Comparison of ENCODE assay signal across 21 cellular contexts in genomic region chr10:61921143-61921542, GRCh38. TPM values are rescaled to one million over a fixed set of nuclear protein-coding genes. Genes with fewer than 3 reads are reported as not detected.
DNase-seq lines count a peak whose midpoint lies in the region; ATAC-seq and TF ChIP-seq lines count a peak whose summit lies in the region.
"Had no signal": no experiment of that assay in that cellular context is flagged by ENCODE, and none has a peak within 500 bp of the region (broad histone marks: within the 10 kb centered on the region; RNA-seq: fewer than 3 reads in every experiment).

No MANE protein-coding gene starts in this region.

- peaks cover 38 to 74% (median 50%) of the 10 kb centered on the region in 4 donors for H3K4me1 Mint-ChIP-seq in CD4-positive, alpha-beta memory T cell
- H3K4me1 Mint-ChIP-seq in activated T-helper 1 cell treated with anti-CD3 and anti-CD28 coated beads, Interleukin-12 subunit alpha, Interleukin-12 subunit beta, Interleukin-2, Interleukin-4 antibody, amounts not matched to agents 30 ng/mL and 10 ng/mL and 1 ng/mL, durations not matched to agents 14 hours and 24 hours and 36 hours (ENCODE audit: low read depth), result peaks cover 65% of the 10 kb centered on the region
- peaks cover 10% of the 10 kb centered on the region for H3K4me1 Mint-ChIP-seq in endodermal cell

- WGBS in endodermal cell (ENCODE audit: insufficient coverage in 1 of 2, insufficient read length in 1 of 2), 2 experiments, result 94 to 100% methylated on average over 1 of the region's 2 CpGs

- no peaks in the 10 kb centered on the region for H3K27me3 Mint-ChIP-seq in CD4-positive, alpha-beta memory T cell
- H3K27me3 Mint-ChIP-seq in activated T-helper 1 cell treated with anti-CD3 and anti-CD28 coated beads, Interleukin-12 subunit alpha, Interleukin-12 subunit beta, Interleukin-2, Interleukin-4 antibody, amounts not matched to agents 30 ng/mL and 10 ng/mL and 1 ng/mL, durations not matched to agents 14 hours and 24 hours and 36 hours (ENCODE audit: insufficient read depth), result no peaks in the 10 kb centered on the region
- H3K27me3 Mint-ChIP-seq in endodermal cell (ENCODE audit: insufficient read depth), result peaks cover 12% of the 10 kb centered on the region
- H3K27me3 Mint-ChIP-seq: effector memory CD8-positive, alpha-beta T cell had no signal

- no peak overlapping the region for H3K27ac ChIP-seq in CD4-positive, alpha-beta memory T cell (ENCODE audit: low read depth, low read length)
- H3K27ac ChIP-seq in dorsolateral prefrontal cortex (no peak overlapping the region), endodermal cell (ENCODE audit: low read depth, low read length) (no peak overlapping the region)
- H3K27ac ChIP-seq: hepatocyte, HL-60, neutrophil had no signal

- peaks cover 47% of the 10 kb centered on the region for H3K4me1 ChIP-seq in CD4-positive, alpha-beta memory T cell (ENCODE audit: insufficient read depth, low read length)
- H3K4me1 ChIP-seq in endodermal cell (ENCODE audit: control insufficient read depth, insufficient read depth, low read length), result no peaks in the 10 kb centered on the region

- intact Hi-C loops in CD4-positive, alpha-beta memory T cell (cut with micrococcal nuclease), result no loop called here
- intact Hi-C loops in activated T-helper 1 cell treated with anti-CD3 and anti-CD28 coated beads, Interleukin-12 subunit alpha, Interleukin-12 subunit beta, Interleukin-2, Interleukin-4 antibody, amounts not matched to agents 30 ng/mL and 10 ng/mL and 1 ng/mL, durations not matched to agents 14 hours and 24 hours and 36 hours (cut with micrococcal nuclease), result no loop called here
- intact Hi-C loops in dorsolateral prefrontal cortex (cut with DNase I), result no loop called here

- peaks cover 48 to 61% of the 10 kb centered on the region in 2 donors for H3K36me3 Mint-ChIP-seq in CD4-positive, alpha-beta memory T cell
- peaks cover 72% of the 10 kb centered on the region for H3K36me3 Mint-ChIP-seq in activated T-helper 1 cell treated with anti-CD3 and anti-CD28 coated beads, Interleukin-12 subunit alpha, Interleukin-12 subunit beta, Interleukin-2, Interleukin-4 antibody, amounts not matched to agents 30 ng/mL and 10 ng/mL and 1 ng/mL, durations not matched to agents 14 hours and 24 hours and 36 hours (ENCODE audit: low read depth)
- peaks cover 2% of the 10 kb centered on the region for H3K36me3 Mint-ChIP-seq in endodermal cell (ENCODE audit: low read depth)

- no peak for DNase-seq in CD4-positive, alpha-beta memory T cell
- no peak for DNase-seq in activated T-helper 1 cell treated with anti-CD3 and anti-CD28 coated beads, Interleukin-12 subunit alpha, Interleukin-12 subunit beta, Interleukin-2, Interleukin-4 antibody, amounts not matched to agents 30 ng/mL and 10 ng/mL and 1 ng/mL, durations not matched to agents 14 hours and 24 hours and 36 hours (ENCODE audit: low spot score)
- no peak for DNase-seq in SIG-M5 treated with dmso at 0.1 percent for 504 hours (lab: John Stamatoyannopoulos, UW; ENCODE audit: unreplicated experiment)
- no peak for DNase-seq in NCI-H2171 (lab: John Stamatoyannopoulos, UW)
- no peak for DNase-seq in dorsolateral prefrontal cortex
- no peak for DNase-seq in endodermal cell
- DNase-seq: activated CD8-positive, alpha-beta T cell treated with anti-CD3 and anti-CD28 coated beads, Interleukin-2, amount 10 ng/mL, durations not matched to agents 7 days and 5 days; central memory CD4-positive, alpha-beta T cell; effector memory CD8-positive, alpha-beta T cell; GF-D8; KBM-7; NCI-H1048; NCI-H774; SK-N-SH; substantia nigra had no signal

- no peaks in the 10 kb centered on the region for H3K9me3 ChIP-seq in CD4-positive, alpha-beta memory T cell (ENCODE audit: control insufficient read depth in 1 of 2, low read length in 2 of 2)
- no peaks in the 10 kb centered on the region for H3K9me3 ChIP-seq in endodermal cell (ENCODE audit: control insufficient read depth, low read length)
- H3K9me3 ChIP-seq: neutrophil, SK-N-SH had no signal

- peaks cover 0 to 10% (median 6%) of the 10 kb centered on the region in 8 donors for H3K9me3 Mint-ChIP-seq in CD4-positive, alpha-beta memory T cell
- H3K9me3 Mint-ChIP-seq in activated T-helper 1 cell treated with anti-CD3 and anti-CD28 coated beads, Interleukin-12 subunit alpha, Interleukin-12 subunit beta, Interleukin-2, Interleukin-4 antibody, amounts not matched to agents 30 ng/mL and 10 ng/mL and 1 ng/mL, durations not matched to agents 14 hours and 24 hours and 36 hours, result peaks cover 9% of the 10 kb centered on the region
- peaks cover 10% of the 10 kb centered on the region for H3K9me3 Mint-ChIP-seq in endodermal cell

- no peaks in the 10 kb centered on the region for H3K27me3 ChIP-seq in CD4-positive, alpha-beta memory T cell (ENCODE audit: insufficient read depth, low read length)
- no peaks in the 10 kb centered on the region for H3K27me3 ChIP-seq in dorsolateral prefrontal cortex
- no peaks in the 10 kb centered on the region for H3K27me3 ChIP-seq in endodermal cell (ENCODE audit: control insufficient read depth, insufficient read depth, low read length, poor library complexity, severe bottlenecking)
- H3K27me3 ChIP-seq: hepatocyte, neutrophil had no signal

- POLR2A ChIA-PET in CD4-positive, alpha-beta memory T cell (lab: Charles Lee; ENCODE audit: partially characterized antibody), result interaction anchor here (0.9 to 2.3 kb wide), 2 partner anchors 18 to 21 kb away, joined by 3 to 7 read pairs; no protein-coding TSS in a partner anchor

- H3K4me3 Mint-ChIP-seq in CD4-positive, alpha-beta memory T cell, result no peak overlapping the region
- no peak overlapping the region for H3K4me3 Mint-ChIP-seq in activated T-helper 1 cell treated with anti-CD3 and anti-CD28 coated beads, Interleukin-12 subunit alpha, Interleukin-12 subunit beta, Interleukin-2, Interleukin-4 antibody, amounts not matched to agents 30 ng/mL and 10 ng/mL and 1 ng/mL, durations not matched to agents 14 hours and 24 hours and 36 hours
- H3K4me3 Mint-ChIP-seq in endodermal cell, result no peak overlapping the region
- H3K4me3 Mint-ChIP-seq: activated CD8-positive, alpha-beta T cell treated with anti-CD3 and anti-CD28 coated beads, Interleukin-2, amount 10 ng/mL, durations not matched to agents 7 days and 5 days; effector memory CD8-positive, alpha-beta T cell had no signal

- CTCF ChIA-PET in CD4-positive, alpha-beta memory T cell (lab: Charles Lee; ENCODE audit: partially characterized antibody), result no interaction called here

- no peak overlapping the region for H3K4me3 ChIP-seq in CD4-positive, alpha-beta memory T cell (ENCODE audit: low read length in 2 of 2)
- no peak overlapping the region for H3K4me3 ChIP-seq in dorsolateral prefrontal cortex
- no peak overlapping the region for H3K4me3 ChIP-seq in endodermal cell (ENCODE audit: low read length)
- H3K4me3 ChIP-seq: hepatocyte had no signal

- no peak for TF ChIP-seq CTCF in dorsolateral prefrontal cortex (IDR thresholded peaks at IDR 0.05 in 54 of 56, conservative IDR thresholded peaks at IDR 0.05 in 2 of 56; ENCODE audit: low read depth in 1 of 56, partially characterized antibody in 56 of 56)
- TF ChIP-seq CTCF in endodermal cell (conservative IDR thresholded peaks at IDR 0.05), result no peak

- no peak overlapping the region for H3K9ac ChIP-seq in endodermal cell (ENCODE audit: extremely low read depth, low read length, poor library complexity, severe bottlenecking)
- H3K9ac ChIP-seq: SK-N-SH had no signal

- peak overlapping the region in 4 of 7 donors; percentile 8 to 52 (median 48) for H3K27ac Mint-ChIP-seq in CD4-positive, alpha-beta memory T cell
- H3K27ac Mint-ChIP-seq in activated T-helper 1 cell treated with anti-CD3 and anti-CD28 coated beads, Interleukin-12 subunit alpha, Interleukin-12 subunit beta, Interleukin-2, Interleukin-4 antibody, amounts not matched to agents 30 ng/mL and 10 ng/mL and 1 ng/mL, durations not matched to agents 14 hours and 24 hours and 36 hours, result peak overlapping the region; percentile 54
- H3K27ac Mint-ChIP-seq in endodermal cell, result no peak overlapping the region
- H3K27ac Mint-ChIP-seq: activated CD8-positive, alpha-beta T cell treated with anti-CD3 and anti-CD28 coated beads, Interleukin-2, amount 10 ng/mL, durations not matched to agents 7 days and 5 days; effector memory CD8-positive, alpha-beta T cell had no signal

- H3K36me3 ChIP-seq in CD4-positive, alpha-beta memory T cell (ENCODE audit: insufficient read depth, low read length), result peaks cover 13% of the 10 kb centered on the region
- no peaks in the 10 kb centered on the region for H3K36me3 ChIP-seq in endodermal cell (ENCODE audit: control insufficient read depth, insufficient read depth, low read length)
- H3K36me3 ChIP-seq: neutrophil had no signal

- peak; percentile 93 for ATAC-seq in GM19372 (IDR thresholded peaks at IDR 0.05; ENCODE audit: low read depth, unreplicated experiment)
- peak; percentile 90 for ATAC-seq in HG02884 (IDR thresholded peaks at IDR 0.05; ENCODE audit: unreplicated experiment)
- ATAC-seq: activated CD8-positive, alpha-beta T cell treated with anti-CD3 and anti-CD28 coated beads, Interleukin-2, amount 10 ng/mL, durations not matched to agents 7 days and 5 days; effector memory CD8-positive, alpha-beta T cell; sciatic nerve had no signal

RNA-seq across cellular contexts. Expression of gene ARID5B, which starts 19.6 kb away (rescaled TPM):
- total RNA-seq in CD4-positive, alpha-beta memory T cell, result 10 to 100 TPM; 41.9 TPM
- 10 to 100 TPM; 30.9 to 49.6 TPM for polyA plus RNA-seq in CD4-positive, alpha-beta memory T cell
- 62.4 and 65.1 TPM in 2 replicates for total RNA-seq in activated T-helper 1 cell treated with anti-CD3 and anti-CD28 coated beads, Interleukin-12 subunit alpha, Interleukin-12 subunit beta, Interleukin-2, Interleukin-4 antibody, amounts not matched to agents 30 ng/mL and 10 ng/mL and 1 ng/mL, durations not matched to agents 14 hours and 24 hours and 36 hours
- 10 to 100 TPM; 24.8 to 70.5 (median 48.1) TPM for total RNA-seq in dorsolateral prefrontal cortex
- total RNA-seq in endodermal cell, result 1 to 10 TPM; 1.2 to 1.8 TPM
- polyA plus RNA-seq in endodermal cell (2013, experiment 1 of 2), result 5.5 TPM
- 5.5 TPM for polyA plus RNA-seq in endodermal cell (2013, experiment 2 of 2)

Comparison
In these comparisons a context has a peak if more than half of its experiments do, and no peak if none do; other contexts are left out.
1. RNA of gene ARID5B, which starts 19.6 kb away (total RNA-seq): 62.4 to 65.1 TPM in activated T-helper 1 cell treated with anti-CD3 and anti-CD28 coated beads, Interleukin-12 subunit alpha, Interleukin-12 subunit beta, Interleukin-2, Interleukin-4 antibody, amounts not matched to agents 30 ng/mL and 10 ng/mL and 1 ng/mL, durations not matched to agents 14 hours and 24 hours and 36 hours, 24.8 to 70.5 TPM in dorsolateral prefrontal cortex and 41.9 TPM in CD4-positive, alpha-beta memory T cell; 1.2 to 1.8 TPM in endodermal cell; every median in the first group is over 4 times any median in the second.